ENCODE assay signal across 8 cellular contexts in genomic region chr5:154857534-154858250, GRCh38. TPM values are rescaled to one million over a fixed set of nuclear protein-coding genes. Genes with fewer than 3 reads are reported as not detected.
DNase-seq lines count a peak whose midpoint lies in the region; ATAC-seq, FAIRE-seq and TF ChIP-seq lines count a peak whose summit lies in the region.

No MANE protein-coding gene starts in this region.

- ATAC-seq in foreskin keratinocyte = peak; percentile 86

- no peaks in the 10 kb centered on the region for H3K9me3 ChIP-seq in neuron (ENCODE audit: low read length)

- TF ChIP-seq CTCF in foreskin keratinocyte (conservative IDR thresholded peaks at IDR 0.05) = peak; percentile 38

- peaks cover 2% of the 10 kb centered on the region for H3K36me3 ChIP-seq in neuron (ENCODE audit: insufficient read depth, low read length)

- DNase-seq in ELR (ENCODE audit: low read depth) (peak; percentile 97), H54 (ENCODE audit: insufficient read length, low spot score) (peak; percentile 84), LoVo (ENCODE audit: low spot score) (peak; percentile 93), SIG-M5 (lab: John Stamatoyannopoulos, UW) (peak; percentile 61), foreskin keratinocyte (peak; percentile 89 to 94), stromal cell of bone marrow (ENCODE audit: low read depth) (peak; percentile 95)
- DNase-seq in activated gamma-delta T cell treated with anti-CD3 and anti-CD28 coated beads, Interleukin-2, amount 50 U/mL, for 16 hours (ENCODE audit: low read depth) = peak; percentile 74

- no peak for FAIRE-seq in H54 (lab: Jason Lieb, UNC)

- H3K4me1 ChIP-seq in foreskin keratinocyte (peaks cover 5% of the 10 kb centered on the region), neuron (ENCODE audit: insufficient read depth, low read length) (peaks cover 21% of the 10 kb centered on the region)

- peak overlapping the region; percentile 14 for H2AFZ ChIP-seq in neuron (ENCODE audit: low read depth, low read length)

- H3K27me3 ChIP-seq in foreskin keratinocyte (no peaks in the 10 kb centered on the region), neuron (ENCODE audit: insufficient read depth, low read length) (no peaks in the 10 kb centered on the region)

- peak overlapping the region; percentile 87 for H3K27ac ChIP-seq in foreskin keratinocyte

- H3K4me3 ChIP-seq in neuron (ENCODE audit: low read length) = peak overlapping the region; percentile 94

- peak; percentile 77 for TF ChIP-seq POLR2A in H54 (IDR thresholded peaks at IDR 0.05; ENCODE audit: low read depth, low read length)

RNA-seq across cellular contexts. Expression of gene CNOT8, which starts 0.7 kb away (rescaled TPM):
- total RNA-seq in foreskin keratinocyte = 32.4 and 34.2 TPM in 2 replicates
- 19.5 and 22.2 TPM in 2 replicates for polyA plus RNA-seq in foreskin keratinocyte

RNA-seq across cellular contexts. Expression of gene FAXDC2, which starts 7.3 kb away (rescaled TPM):
- total RNA-seq in foreskin keratinocyte = 4.4 and 4.7 TPM in 2 replicates
- 2.2 and 2.4 TPM in 2 replicates for polyA plus RNA-seq in foreskin keratinocyte

Comparison
In these comparisons a context has a peak if more than half of its experiments do, and no peak if none do; other contexts are left out.
1. Peak in every context shown above with its lines: DNase-seq, ATAC-seq, H3K4me3 ChIP-seq and H3K27ac ChIP-seq.